Comparison of ENCODE assay signal across 1 cellular context in the genomic region with DNA sequence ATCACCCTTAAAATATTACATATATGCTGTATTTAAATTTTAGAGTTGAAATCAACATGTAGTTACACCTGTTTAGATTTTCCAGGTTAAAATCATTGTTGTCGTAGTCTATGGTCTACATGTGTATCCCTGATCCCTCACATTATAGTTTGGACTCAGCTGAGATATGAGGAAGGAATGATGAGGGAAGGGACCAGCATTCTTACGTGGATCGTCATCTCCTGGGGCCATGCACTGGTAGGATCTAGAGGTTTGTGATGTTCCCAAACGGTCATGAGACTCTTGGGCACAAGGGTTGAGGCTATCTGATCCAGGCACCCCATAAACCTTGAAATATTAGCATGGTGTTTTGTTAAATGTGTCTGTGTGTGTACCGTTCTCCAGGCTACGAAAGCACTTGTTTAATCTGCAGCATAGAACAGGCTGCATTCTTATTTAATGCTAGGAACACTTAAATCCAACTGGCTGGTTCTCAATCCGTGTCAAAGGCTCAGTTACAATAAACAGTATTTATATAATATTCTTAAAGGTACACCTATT.
TF ChIP-seq lines count a peak whose summit lies in the region.

No MANE protein-coding gene starts in this region.

TF ChIP-seq in IMR-90, 13 proteins besides CTCF, POLR2A, EP300 and RAD21:
- TF ChIP-seq BHLHE40 (IDR thresholded peaks at IDR 0.05; ENCODE audit: low read depth, low read length) (no peak), CEBPB (IDR thresholded peaks at IDR 0.05; ENCODE audit: low read depth, low read length) (no peak), SMC3 (IDR thresholded peaks at IDR 0.05; ENCODE audit: low read depth, low read length) (no peak), MXI1 (IDR thresholded peaks at IDR 0.05; ENCODE audit: borderline replicate concordance, low read depth, low read length) (no peak), RFX5 (IDR thresholded peaks at IDR 0.05; ENCODE audit: low read depth, low read length) (no peak), ELK1 (IDR thresholded peaks at IDR 0.05; ENCODE audit: borderline replicate concordance, low read depth, low read length) (no peak), FOS (IDR thresholded peaks at IDR 0.05; ENCODE audit: low read depth, low read length) (no peak), MAZ (IDR thresholded peaks at IDR 0.05; ENCODE audit: borderline replicate concordance, low read depth, low read length) (no peak), MAFK (IDR thresholded peaks at IDR 0.05; ENCODE audit: low read depth, low read length) (no peak), RCOR1 (IDR thresholded peaks at IDR 0.05; ENCODE audit: insufficient replicate concordance, low read length) (no peak), NFE2L2 (IDR thresholded peaks at IDR 0.05; ENCODE audit: low read depth, low read length) (no peak), CHD1 (IDR thresholded peaks at IDR 0.05; ENCODE audit: low read depth, low read length) (no peak)
- TF ChIP-seq, protein P1, sequence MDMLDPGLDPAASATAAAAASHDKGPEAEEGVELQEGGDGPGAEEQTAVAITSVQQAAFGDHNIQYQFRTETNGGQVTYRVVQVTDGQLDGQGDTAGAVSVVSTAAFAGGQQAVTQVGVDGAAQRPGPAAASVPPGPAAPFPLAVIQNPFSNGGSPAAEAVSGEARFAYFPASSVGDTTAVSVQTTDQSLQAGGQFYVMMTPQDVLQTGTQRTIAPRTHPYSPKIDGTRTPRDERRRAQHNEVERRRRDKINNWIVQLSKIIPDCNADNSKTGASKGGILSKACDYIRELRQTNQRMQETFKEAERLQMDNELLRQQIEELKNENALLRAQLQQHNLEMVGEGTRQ (IDR thresholded peaks at IDR 0.05; ENCODE audit: low read depth, low read length), result no peak
